8 cellular contexts compared by ENCODE assay signal in genomic region chr3:42032693-42033349, GRCh38. TPM values are rescaled to one million over a fixed set of nuclear protein-coding genes. Genes with fewer than 3 reads are reported as not detected.
DNase-seq lines count a peak whose midpoint lies in the region; ATAC-seq, FAIRE-seq and TF ChIP-seq lines count a peak whose summit lies in the region.

No MANE protein-coding gene starts in this region.

- H3K9me3 Mint-ChIP-seq in activated CD8-positive, alpha-beta T cell treated with anti-CD3 and anti-CD28 coated beads, Interleukin-2, amount 10 ng/mL, durations not matched to agents 7 days and 5 days (ENCODE audit: insufficient read depth) = no peaks in the 10 kb centered on the region

- H3K36me3 Mint-ChIP-seq in activated CD8-positive, alpha-beta T cell treated with anti-CD3 and anti-CD28 coated beads, Interleukin-2, amount 10 ng/mL, durations not matched to agents 7 days and 5 days (ENCODE audit: low read depth) = peaks cover 7% of the 10 kb centered on the region

- H3K27ac ChIP-seq in SJCRH30 (no peak overlapping the region; the same call in 1 of the 2 replicates), pancreas (peak overlapping the region in 2 of 4 donors; percentile 23 to 34)

- POLR2A ChIA-PET in activated CD8-positive, alpha-beta T cell treated with anti-CD3 and anti-CD28 coated beads, Interleukin-2, amount 10 ng/mL, durations not matched to agents 7 days and 5 days (lab: Charles Lee) = no interaction called here

- ATAC-seq in pancreas (peak in 3 of 4 donors; percentile 59 to 76 (median 66)), GM21576 (IDR thresholded peaks at IDR 0.05; ENCODE audit: unreplicated experiment) (no peak)
- ATAC-seq in activated CD8-positive, alpha-beta T cell treated with anti-CD3 and anti-CD28 coated beads, Interleukin-2, amount 10 ng/mL, durations not matched to agents 7 days and 5 days = no peak

- no peak for DNase-seq in HTR-8/SVneo (ENCODE audit: insufficient read length, low spot score)
- DNase-seq in SJCRH30 = peak; percentile 21 to 51
- DNase-seq in fibroblast of mammary gland (ENCODE audit: low read depth) = peak; percentile 94
- peak in 2 of 6 donors; percentile 35 to 41 for DNase-seq in pancreas
- DNase-seq in effector CD4-positive, alpha-beta T cell = no peak
- DNase-seq in DMS153 treated with DMSO at 0.1 percent for 48 hours (lab: John Stamatoyannopoulos, UW; ENCODE audit: unreplicated experiment) = no peak
- no peak for DNase-seq in activated CD8-positive, alpha-beta T cell treated with anti-CD3 and anti-CD28 coated beads, Interleukin-2, amount 10 ng/mL, durations not matched to agents 7 days and 5 days

- H3K4me3 ChIP-seq in SJCRH30 (no peak overlapping the region), fibroblast of mammary gland (ENCODE audit: control insufficient read depth, low read depth, low read length) (no peak overlapping the region), pancreas (no peak overlapping the region)

- H3K36me3 ChIP-seq in SJCRH30 (no peaks in the 10 kb centered on the region), pancreas (no peaks in the 10 kb centered on the region)

- H3K4me1 Mint-ChIP-seq in activated CD8-positive, alpha-beta T cell treated with anti-CD3 and anti-CD28 coated beads, Interleukin-2, amount 10 ng/mL, durations not matched to agents 7 days and 5 days (ENCODE audit: low read depth) = no peaks in the 10 kb centered on the region

- TF ChIP-seq CTCF in fibroblast of mammary gland (conservative IDR thresholded peaks at IDR 0.05; ENCODE audit: control insufficient read depth, insufficient read depth, low read depth, low read length) (no peak), pancreas (IDR thresholded peaks at IDR 0.05) (no peak)

- 62 to 66% methylated on average over 15 of the region's 15 CpGs for WGBS in pancreas, 2 donors

- H3K27me3 Mint-ChIP-seq in activated CD8-positive, alpha-beta T cell treated with anti-CD3 and anti-CD28 coated beads, Interleukin-2, amount 10 ng/mL, durations not matched to agents 7 days and 5 days (ENCODE audit: low read depth) = no peaks in the 10 kb centered on the region

- intact Hi-C loops in pancreas (cut with DNase I) = loop anchor here in 1 of 3 donors (10.0 kb wide), 1 partner anchor 62 kb away; the partner anchor contains the start of gene TRAK1

- no peak overlapping the region for H3K4me3 Mint-ChIP-seq in activated CD8-positive, alpha-beta T cell treated with anti-CD3 and anti-CD28 coated beads, Interleukin-2, amount 10 ng/mL, durations not matched to agents 7 days and 5 days

- H3K9me3 ChIP-seq in SJCRH30 (replicated peaks) (no peaks in the 10 kb centered on the region), pancreas (no peaks in the 10 kb centered on the region)

- H3K27me3 ChIP-seq in SJCRH30 (no peaks in the 10 kb centered on the region), pancreas (no peaks in the 10 kb centered on the region)

- no peak overlapping the region for H3K27ac Mint-ChIP-seq in activated CD8-positive, alpha-beta T cell treated with anti-CD3 and anti-CD28 coated beads, Interleukin-2, amount 10 ng/mL, durations not matched to agents 7 days and 5 days

- FAIRE-seq in HTR-8/SVneo (lab: Jason Lieb, UNC) (peak; percentile 79), pancreas (lab: Jason Lieb, UNC) (no peak)

- H3K4me1 ChIP-seq in SJCRH30 (peaks cover 13% of the 10 kb centered on the region), pancreas (peaks cover 0 to 12% (median 5%) of the 10 kb centered on the region in 3 donors)

- CTCF ChIA-PET in activated CD8-positive, alpha-beta T cell treated with anti-CD3 and anti-CD28 coated beads, Interleukin-2, amount 10 ng/mL, durations not matched to agents 7 days and 5 days (lab: Charles Lee) = no interaction called here

RNA-seq across cellular contexts. Expression of gene TRAK1, which starts 58.3 kb away (rescaled TPM):
- 10.3 and 12.1 TPM in 2 replicates for total RNA-seq in SJCRH30 (2014; rRNA removed; shearing (Covaris generic))
- 10 to 100 TPM in 4 of 6 donors, 1 to 10 TPM in 2; 9.3 to 24.3 (median 11.7) TPM for total RNA-seq in pancreas
- 10 to 100 TPM; 10.6 to 19.7 TPM for polyA plus RNA-seq in pancreas
- total RNA-seq in activated CD8-positive, alpha-beta T cell treated with anti-CD3 and anti-CD28 coated beads, Interleukin-2, amount 10 ng/mL, durations not matched to agents 7 days and 5 days = 10 to 100 TPM; 28.6 to 28.7 TPM

Comparison
In these comparisons a context has a peak if more than half of its experiments do, and no peak if none do; other contexts are left out.
1. DNase-seq: peak in SJCRH30 (2 of 2) and fibroblast of mammary gland (single experiment); none in HTR-8/SVneo (single experiment), effector CD4-positive, alpha-beta T cell (single experiment), DMS153 treated with DMSO at 0.1 percent for 48 hours (single experiment) and activated CD8-positive, alpha-beta T cell treated with anti-CD3 and anti-CD28 coated beads, Interleukin-2, amount 10 ng/mL, durations not matched to agents 7 days and 5 days (single experiment).
2. ATAC-seq: peak in pancreas (3 of 4); none in GM21576 (single experiment) and activated CD8-positive, alpha-beta T cell treated with anti-CD3 and anti-CD28 coated beads, Interleukin-2, amount 10 ng/mL, durations not matched to agents 7 days and 5 days (single experiment).